ENCODE assay signal across 19 cellular contexts in genomic region chr9:117826837-117827236, GRCh38.
"Had no signal": no experiment of that assay in that cellular context is flagged by ENCODE, and none has a peak within 500 bp of the region (broad histone marks: within the 10 kb centered on the region; RNA-seq: fewer than 3 reads in every experiment).

No MANE protein-coding gene starts in this region.

- H3K9me3 ChIP-seq: body of pancreas, esophagus squamous epithelium, heart right ventricle, transverse colon, uterus had no signal

- H3K9me3 Mint-ChIP-seq: activated CD8-positive, alpha-beta T cell treated with anti-CD3 and anti-CD28 coated beads for 36 hours; effector memory CD8-positive, alpha-beta T cell; nephron progenitor cell had no signal

- H3K27me3 Mint-ChIP-seq: progenitor cell of endocrine pancreas had no signal

- H3K36me3 ChIP-seq: esophagus squamous epithelium, heart right ventricle, transverse colon, uterus had no signal

- H3K4me1 ChIP-seq: body of pancreas, esophagus squamous epithelium, uterus had no signal

- H3K27ac Mint-ChIP-seq: activated CD4-positive, alpha-beta T cell treated with anti-CD3 and anti-CD28 coated beads, Interleukin-2, amount 10 ng/mL, durations not matched to agents 24 days and 14 days; activated CD8-positive, alpha-beta T cell treated with anti-CD3 and anti-CD28 coated beads for 36 hours; activated naive CD8-positive, alpha-beta T cell treated with anti-CD3 and anti-CD28 coated beads, Interleukin-2, amount 10 ng/mL, durations not matched to agents 7 days and 5 days; activated T-helper 17 cell treated with anti-CD3 and anti-CD28 coated beads, Interleukin-2, amount 50 U/mL, for 72 hours; nephron progenitor cell; progenitor cell of endocrine pancreas had no signal

- ATAC-seq: body of pancreas had no signal

- H3K27me3 ChIP-seq: body of pancreas, esophagus squamous epithelium, heart right ventricle, transverse colon, uterus had no signal

- H3K4me3 Mint-ChIP-seq: activated CD8-positive, alpha-beta T cell treated with anti-CD3 and anti-CD28 coated beads for 36 hours; nephron progenitor cell had no signal

- DNase-seq: activated CD4-positive, alpha-beta T cell treated with anti-CD3 and anti-CD28 coated beads, Interleukin-2, amount 10 ng/mL, durations not matched to agents 24 days and 14 days; activated CD4-positive, CD25-positive, alpha-beta regulatory T cell; activated CD8-positive, alpha-beta T cell treated with anti-CD3 and anti-CD28 coated beads for 36 hours; activated naive CD4-positive, alpha-beta T cell treated with Interleukin-2 at 50 U/mL for 16 hours; activated naive CD8-positive, alpha-beta T cell treated with anti-CD3 and anti-CD28 coated beads, Interleukin-2, amount 10 ng/mL, durations not matched to agents 7 days and 5 days; activated T-cell treated with anti-CD3 and anti-CD28 coated beads, Interleukin-2, amount 50 U/mL, for 1 hour; body of pancreas; effector memory CD8-positive, alpha-beta T cell; esophagus squamous epithelium; heart right ventricle; nephron progenitor cell; stimulated activated CD4-positive, alpha-beta T cell treated with anti-CD3 and anti-CD28 coated beads, Interleukin-12 subunit alpha, Interleukin-12 subunit beta, amount 100 ng/mL, for 4 hours; stimulated activated CD4-positive, alpha-beta T cell treated with anti-CD3 and anti-CD28 coated beads, Interleukin-1b, Interleukin-23, amount 100 ng/mL, for 48 hours; stimulated activated CD8-positive, alpha-beta memory T cell treated with anti-CD3 and anti-CD28 coated beads, Interleukin-4, amount 100 ng/mL, for 48 hours; stimulated activated naive CD4-positive, alpha-beta T cell treated with Interleukin-2 at 50 U/mL for 16 hours; transverse colon; uterus had no signal

- H3K4me3 ChIP-seq: body of pancreas, esophagus squamous epithelium, heart right ventricle, transverse colon, uterus had no signal

- H3K27ac ChIP-seq: body of pancreas, esophagus squamous epithelium, transverse colon, uterus had no signal
